ENCODE assay signal across 8 cellular contexts in genomic region chr7:67301667-67302066, GRCh38.
DNase-seq lines count a peak whose midpoint lies in the region; ATAC-seq and TF ChIP-seq lines count a peak whose summit lies in the region.

No MANE protein-coding gene starts in this region.

- TF ChIP-seq POLR2A in heart left ventricle (IDR thresholded peaks at IDR 0.05) (no peak), breast epithelium (IDR thresholded peaks at IDR 0.05) (no peak)

- no peak for DNase-seq in heart left ventricle
- no peak for DNase-seq in Right ventricle myocardium superior
- no peak for DNase-seq in breast epithelium (ENCODE audit: low spot score in 2 of 2)
- DNase-seq in mesenchymal stem cell: no peak
- no peak for DNase-seq in aorta
- DNase-seq in D341Med (ENCODE audit: low spot score): no peak
- no peak for DNase-seq in SKM-1 treated with dmso at 0.1 percent for 144 hours (lab: John Stamatoyannopoulos, UW; ENCODE audit: unreplicated experiment)
- no peak for DNase-seq in DMS114 treated with DMSO at 0.1 percent for 48 hours (lab: John Stamatoyannopoulos, UW; ENCODE audit: unreplicated experiment)

- no peak overlapping the region for H4K91ac ChIP-seq in mesenchymal stem cell (ENCODE audit: low read length)

- H3K23ac ChIP-seq in mesenchymal stem cell (ENCODE audit: low read length in 2 of 2): no peak overlapping the region

- H4K8ac ChIP-seq in mesenchymal stem cell (ENCODE audit: low read length): no peak overlapping the region

- no peak overlapping the region for H2BK120ac ChIP-seq in mesenchymal stem cell (ENCODE audit: low read depth, low read length)

- H2AK5ac ChIP-seq in mesenchymal stem cell (ENCODE audit: low read length, severe bottlenecking): no peak overlapping the region

- H3K79me1 ChIP-seq in mesenchymal stem cell (replicated peaks; ENCODE audit: low read length, poor library complexity, severe bottlenecking): peaks cover 2% of the 10 kb centered on the region

- H3K27ac ChIP-seq in heart left ventricle: peak overlapping the region in 11 of 12 donors; percentile 90 to 98 (median 95)
- H3K27ac ChIP-seq in breast epithelium: peak overlapping the region; percentile 88 to 96
- H3K27ac ChIP-seq in mesenchymal stem cell (ENCODE audit: low read length, poor library complexity, severe bottlenecking): peak overlapping the region; percentile 93
- no peak overlapping the region for H3K27ac ChIP-seq in aorta (ENCODE audit: low read depth in 1 of 2, low read length in 2 of 2)

- H3K4me3 ChIP-seq in heart left ventricle: peak overlapping the region; percentile 55 to 99 (median 80)
- peak overlapping the region; percentile 64 to 98 (median 68) for H3K4me3 ChIP-seq in breast epithelium
- peak overlapping the region; percentile 93 to 94 for H3K4me3 ChIP-seq in mesenchymal stem cell (ENCODE audit: insufficient read depth in 1 of 2, low read depth in 1 of 2, low read length in 2 of 2)
- peak overlapping the region; percentile 35 to 60 for H3K4me3 ChIP-seq in aorta (ENCODE audit: low read length in 2 of 2)

- intact Hi-C loops in heart left ventricle (cut with DNase I): loop anchor here in 1 of 10 donors (10.0 kb wide), 1 partner anchor 257 kb away; no protein-coding TSS in a partner anchor
- intact Hi-C loops in Right ventricle myocardium superior (cut with DNase I): no loop called here
- intact Hi-C loops in breast epithelium (cut with DNase I; ENCODE audit: low total_unique reads): no loop called here
- intact Hi-C loops in aorta (cut with DNase I): no loop called here

- TF ChIP-seq CTCF in heart left ventricle (IDR thresholded peaks at IDR 0.05) (no peak), breast epithelium (IDR thresholded peaks at IDR 0.05) (no peak)

- H3K4me2 ChIP-seq in mesenchymal stem cell (ENCODE audit: low read length, poor library complexity, severe bottlenecking): peak overlapping the region; percentile 95

- H3K14ac ChIP-seq in mesenchymal stem cell (ENCODE audit: low read length in 2 of 2): no peak overlapping the region

- H3K18ac ChIP-seq in mesenchymal stem cell (ENCODE audit: low read depth in 1 of 2, low read length in 2 of 2): no peak overlapping the region

- 43 to 51% (median 46%) methylated on average over 10 of the region's 10 CpGs for WGBS in heart left ventricle, 4 donors
- 73% methylated on average over 5 of the region's 10 CpGs for WGBS in mesenchymal stem cell
- WGBS in aorta, 2 donors: 14 to 15% methylated on average over 10 of the region's 10 CpGs

- ATAC-seq in heart left ventricle: no peak
- no peak for ATAC-seq in Right ventricle myocardium superior (ENCODE audit: poor library complexity)
- ATAC-seq in aorta (ENCODE audit: low FRiP score): no peak

- H3K27me3 ChIP-seq in heart left ventricle (no peaks in the 10 kb centered on the region), breast epithelium (no peaks in the 10 kb centered on the region), mesenchymal stem cell (ENCODE audit: control insufficient read depth in 1 of 2, insufficient read depth in 1 of 2, low read length in 2 of 2) (no peaks in the 10 kb centered on the region), aorta (ENCODE audit: control insufficient read depth in 1 of 2, insufficient read depth in 2 of 2, low read length in 1 of 2) (no peaks in the 10 kb centered on the region)

- H3K9ac ChIP-seq in mesenchymal stem cell (ENCODE audit: low read length): peak overlapping the region; percentile 97

- no peak overlapping the region for H3K4ac ChIP-seq in mesenchymal stem cell (ENCODE audit: low read depth in 1 of 2, low read length in 2 of 2)

- peak overlapping the region; percentile 99 for H2AFZ ChIP-seq in mesenchymal stem cell (ENCODE audit: low read depth, low read length)

- peaks cover 0 to 30% (median 8%) of the 10 kb centered on the region in 9 donors for H3K36me3 ChIP-seq in heart left ventricle
- no peaks in the 10 kb centered on the region for H3K36me3 ChIP-seq in breast epithelium
- peaks cover under 1 to 4% of the 10 kb centered on the region in 2 experiments for H3K36me3 ChIP-seq in mesenchymal stem cell (ENCODE audit: control insufficient read depth in 1 of 2, insufficient read depth in 2 of 2, low read depth in 1 of 2, low read length in 2 of 2)
- peaks cover 0 to 2% of the 10 kb centered on the region in 2 donors for H3K36me3 ChIP-seq in aorta (ENCODE audit: control insufficient read depth in 1 of 2, insufficient read depth in 2 of 2, low read length in 1 of 2)

- H2BK5ac ChIP-seq in mesenchymal stem cell (ENCODE audit: low read depth, low read length, poor library complexity, severe bottlenecking): no peak overlapping the region

- H2BK12ac ChIP-seq in mesenchymal stem cell (ENCODE audit: low read length in 2 of 2): no peak overlapping the region

- no peak overlapping the region for H2BK15ac ChIP-seq in mesenchymal stem cell (ENCODE audit: low read depth, poor library complexity, severe bottlenecking)

- H3K4me1 ChIP-seq in heart left ventricle: peaks cover 0 to 28% (median 13%) of the 10 kb centered on the region in 12 donors
- no peaks in the 10 kb centered on the region for H3K4me1 ChIP-seq in breast epithelium
- peaks cover 5% of the 10 kb centered on the region for H3K4me1 ChIP-seq in mesenchymal stem cell (ENCODE audit: control insufficient read depth, insufficient read depth, low read depth, low read length)
- no peaks in the 10 kb centered on the region for H3K4me1 ChIP-seq in aorta (ENCODE audit: control insufficient read depth in 1 of 2, insufficient read depth in 2 of 2, low read length in 2 of 2)

- no peaks in the 10 kb centered on the region for H3K9me3 ChIP-seq in heart left ventricle
- no peaks in the 10 kb centered on the region for H3K9me3 ChIP-seq in breast epithelium
- no peaks in the 10 kb centered on the region for H3K9me3 ChIP-seq in mesenchymal stem cell (ENCODE audit: control insufficient read depth, low read length)
- no peaks in the 10 kb centered on the region for H3K9me3 ChIP-seq in aorta (ENCODE audit: control insufficient read depth, low read length)

Comparison
In these comparisons a context has a peak if more than half of its experiments do, and no peak if none do; other contexts are left out.
1. H3K27ac ChIP-seq: peak in heart left ventricle (11 of 12), breast epithelium (2 of 2) and mesenchymal stem cell (single experiment); none in aorta (0 of 2).
2. Peak in every context shown above with its lines, with median percentiles within 50 percentile points of each other: H3K4me3 ChIP-seq.